Comparison of ENCODE assay signal across 37 cellular contexts in the genomic region with DNA sequence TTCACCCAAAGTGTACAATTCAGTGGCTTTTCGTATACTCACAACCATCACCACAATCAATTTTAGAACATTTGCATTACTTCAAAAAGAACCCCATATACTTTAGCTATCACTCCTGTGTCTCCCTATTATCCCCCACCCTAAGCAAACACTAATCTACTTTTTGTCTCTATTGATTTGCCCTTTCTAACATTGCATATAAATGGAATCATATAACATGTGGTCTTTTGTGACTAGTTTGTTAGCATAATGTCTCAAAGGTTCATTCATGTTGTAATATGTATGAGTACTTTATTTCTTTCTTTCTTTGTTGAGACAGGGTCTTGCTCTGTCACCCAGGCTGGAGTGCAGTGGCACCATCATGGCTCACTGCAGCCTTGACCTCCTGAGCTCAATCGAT.
"Had no signal": no experiment of that assay in that cellular context is flagged by ENCODE, and none has a peak within 500 bp of the region (broad histone marks: within the 10 kb centered on the region; RNA-seq: fewer than 3 reads in every experiment).

No MANE protein-coding gene starts in this region.

- H3K4me1 ChIP-seq: adrenal gland, ascending aorta, body of pancreas, breast epithelium had no signal

- DNase-seq: activated effector memory CD4-positive, alpha-beta T cell treated with anti-CD3 and anti-CD28 coated beads, Interleukin-2, amount 50 U/mL, for 16 hours; activated effector memory CD4-positive, alpha-beta T cell treated with Interleukin-2 at 50 U/mL for 16 hours; activated gamma-delta T cell; activated gamma-delta T cell treated with Interleukin-2 at 50 U/mL for 16 hours; activated naive CD4-positive, alpha-beta T cell; activated naive CD4-positive, alpha-beta T cell treated with anti-CD3 and anti-CD28 coated beads for 36 hours; activated naive CD4-positive, alpha-beta T cell treated with anti-CD3 and anti-CD28 coated beads, Interleukin-2, amount 10 ng/mL, durations not matched to agents 7 days and 5 days; activated naive CD4-positive, alpha-beta T cell treated with anti-CD3 and anti-CD28 coated beads, Interleukin-2, amount 50 U/mL, for 16 hours; activated naive CD4-positive, alpha-beta T cell treated with Interleukin-2 at 50 U/mL for 16 hours; activated naive CD8-positive, alpha-beta T cell treated with anti-CD3 and anti-CD28 coated beads for 36 hours; activated naive CD8-positive, alpha-beta T cell treated with anti-CD3 and anti-CD28 coated beads, Interleukin-2, amount 10 ng/mL, durations not matched to agents 7 days and 5 days; activated naive CD8-positive, alpha-beta T cell treated with anti-CD3 and anti-CD28 coated beads, Interleukin-2, amount 50 U/mL, for 24 hours; activated T-cell treated with anti-CD3 and anti-CD28 coated beads, Interleukin-2, amount 50 U/mL, for 24 hours; activated T-cell treated with anti-CD3 and anti-CD28 coated beads, Interleukin-2, amount 50 U/mL, for 4 hours; activated T-cell treated with anti-CD3 and anti-CD28 coated beads, Interleukin-2, amount 50 U/mL, for 48 hours; activated T-cell treated with anti-CD3 and anti-CD28 coated beads, Interleukin-2, amount 50 U/mL, for 72 hours; adrenal gland; amniotic stem cell; amygdala; anterior cingulate cortex; aorta; body of pancreas; brain microvascular endothelial cell; caudate nucleus; central memory CD4-positive, alpha-beta T cell; cerebellar nuclear complex had no signal

- H3K27me3 Mint-ChIP-seq: activated naive CD4-positive, alpha-beta T cell treated with anti-CD3 and anti-CD28 coated beads, Interleukin-2, amount 10 ng/mL, durations not matched to agents 7 days and 5 days; activated naive CD4-positive, alpha-beta T cell treated with anti-CD3 and anti-CD28 coated beads, Interleukin-2, amount 50 U/mL, for 24 hours; activated naive CD8-positive, alpha-beta T cell; activated naive CD8-positive, alpha-beta T cell treated with anti-CD3 and anti-CD28 coated beads for 36 hours; activated naive CD8-positive, alpha-beta T cell treated with anti-CD3 and anti-CD28 coated beads, Interleukin-2, amount 10 ng/mL, durations not matched to agents 7 days and 5 days; activated naive CD8-positive, alpha-beta T cell treated with anti-CD3 and anti-CD28 coated beads, Interleukin-2, amount 50 U/mL, for 24 hours; activated T-cell treated with anti-CD3 and anti-CD28 coated beads, Interleukin-2, amount 50 U/mL, for 24 hours; activated T-helper 17 cell treated with anti-CD3 and anti-CD28 coated beads, Interleukin-2, amount 50 U/mL, for 72 hours; central memory CD8-positive, alpha-beta T cell had no signal

- H3K27me3 ChIP-seq: adrenal gland, ascending aorta, body of pancreas, brain microvascular endothelial cell, breast epithelium, cardiac muscle cell had no signal

- ATAC-seq: activated naive CD4-positive, alpha-beta T cell treated with anti-CD3 and anti-CD28 coated beads, Interleukin-2, amount 50 U/mL, for 72 hours; activated naive CD8-positive, alpha-beta T cell treated with anti-CD3 and anti-CD28 coated beads, Interleukin-2, amount 50 U/mL, for 24 hours; activated T-cell treated with anti-CD3 and anti-CD28 coated beads, Interleukin-2, amount 50 U/mL, for 4 hours; activated T-cell treated with anti-CD3 and anti-CD28 coated beads, Interleukin-2, amount 50 U/mL, for 72 hours; activated T-helper 17 cell treated with anti-CD3 and anti-CD28 coated beads, Interleukin-2, amount 50 U/mL, for 72 hours; body of pancreas had no signal

- H3K4me3 ChIP-seq: adrenal gland, ascending aorta, body of pancreas, breast epithelium, cardiac muscle cell had no signal

- H3K4me3 Mint-ChIP-seq: activated naive CD4-positive, alpha-beta T cell treated with anti-CD3 and anti-CD28 coated beads for 36 hours; activated naive CD4-positive, alpha-beta T cell treated with anti-CD3 and anti-CD28 coated beads, Interleukin-2, amount 10 ng/mL, durations not matched to agents 7 days and 5 days; activated naive CD4-positive, alpha-beta T cell treated with anti-CD3 and anti-CD28 coated beads, Interleukin-2, amount 50 U/mL, for 24 hours; activated naive CD8-positive, alpha-beta T cell; activated naive CD8-positive, alpha-beta T cell treated with anti-CD3 and anti-CD28 coated beads for 36 hours; activated naive CD8-positive, alpha-beta T cell treated with anti-CD3 and anti-CD28 coated beads, Interleukin-2, amount 10 ng/mL, durations not matched to agents 7 days and 5 days; activated naive CD8-positive, alpha-beta T cell treated with anti-CD3 and anti-CD28 coated beads, Interleukin-2, amount 50 U/mL, for 24 hours; activated T-cell treated with anti-CD3 and anti-CD28 coated beads, Interleukin-2, amount 50 U/mL, for 24 hours; activated T-cell treated with anti-CD3 and anti-CD28 coated beads, Interleukin-2, amount 50 U/mL, for 4 hours; activated T-cell treated with anti-CD3 and anti-CD28 coated beads, Interleukin-2, amount 50 U/mL, for 72 hours; activated T-helper 1 cell treated with anti-CD3 and anti-CD28 coated beads, Interleukin-12 subunit alpha, Interleukin-12 subunit beta, Interleukin-2, Interleukin-4 antibody, amounts not matched to agents 30 ng/mL and 10 ng/mL and 1 ng/mL, durations not matched to agents 14 hours and 24 hours and 36 hours; activated T-helper 17 cell treated with anti-CD3 and anti-CD28 coated beads, Interleukin-2, amount 50 U/mL, for 72 hours; brain; central memory CD8-positive, alpha-beta T cell had no signal

- H3K36me3 ChIP-seq: adrenal gland, ascending aorta, brain microvascular endothelial cell, breast epithelium, cardiac muscle cell had no signal

- H3K9me3 ChIP-seq: adrenal gland, ascending aorta, body of pancreas, breast epithelium had no signal

- H3K27ac Mint-ChIP-seq: activated naive CD4-positive, alpha-beta T cell treated with anti-CD3 and anti-CD28 coated beads for 36 hours; activated naive CD4-positive, alpha-beta T cell treated with anti-CD3 and anti-CD28 coated beads, Interleukin-2, amount 10 ng/mL, durations not matched to agents 7 days and 5 days; activated naive CD4-positive, alpha-beta T cell treated with anti-CD3 and anti-CD28 coated beads, Interleukin-2, amount 50 U/mL, for 24 hours; activated naive CD4-positive, alpha-beta T cell treated with anti-CD3 and anti-CD28 coated beads, Interleukin-2, amount 50 U/mL, for 72 hours; activated naive CD8-positive, alpha-beta T cell; activated naive CD8-positive, alpha-beta T cell treated with anti-CD3 and anti-CD28 coated beads for 36 hours; activated naive CD8-positive, alpha-beta T cell treated with anti-CD3 and anti-CD28 coated beads, Interleukin-2, amount 10 ng/mL, durations not matched to agents 7 days and 5 days; activated naive CD8-positive, alpha-beta T cell treated with anti-CD3 and anti-CD28 coated beads, Interleukin-2, amount 50 U/mL, for 24 hours; activated T-cell treated with anti-CD3 and anti-CD28 coated beads, Interleukin-2, amount 50 U/mL, for 24 hours; activated T-cell treated with anti-CD3 and anti-CD28 coated beads, Interleukin-2, amount 50 U/mL, for 72 hours; activated T-helper 1 cell treated with anti-CD3 and anti-CD28 coated beads, Interleukin-12 subunit alpha, Interleukin-12 subunit beta, Interleukin-2, Interleukin-4 antibody, amounts not matched to agents 30 ng/mL and 10 ng/mL and 1 ng/mL, durations not matched to agents 14 hours and 24 hours and 36 hours; activated T-helper 17 cell treated with anti-CD3 and anti-CD28 coated beads, Interleukin-2, amount 50 U/mL, for 72 hours; activated T-helper 2 cell treated with anti-CD3 and anti-CD28 coated beads, Interferon-gamma antibody, Interleukin-2, Interleukin-4, amounts not matched to agents 10 μg/mL and 5 μg/mL and 100 μg/mL, durations not matched to agents 14 hours and 24 hours and 36 hours; brain had no signal

- H3K9me3 Mint-ChIP-seq: activated naive CD4-positive, alpha-beta T cell treated with anti-CD3 and anti-CD28 coated beads for 36 hours; activated naive CD4-positive, alpha-beta T cell treated with anti-CD3 and anti-CD28 coated beads, Interleukin-2, amount 10 ng/mL, durations not matched to agents 7 days and 5 days; activated naive CD4-positive, alpha-beta T cell treated with anti-CD3 and anti-CD28 coated beads, Interleukin-2, amount 50 U/mL, for 24 hours; activated naive CD4-positive, alpha-beta T cell treated with anti-CD3 and anti-CD28 coated beads, Interleukin-2, amount 50 U/mL, for 72 hours; activated naive CD8-positive, alpha-beta T cell treated with anti-CD3 and anti-CD28 coated beads for 36 hours; activated naive CD8-positive, alpha-beta T cell treated with anti-CD3 and anti-CD28 coated beads, Interleukin-2, amount 10 ng/mL, durations not matched to agents 7 days and 5 days; activated naive CD8-positive, alpha-beta T cell treated with anti-CD3 and anti-CD28 coated beads, Interleukin-2, amount 50 U/mL, for 24 hours; activated T-cell treated with anti-CD3 and anti-CD28 coated beads, Interleukin-2, amount 50 U/mL, for 24 hours; activated T-cell treated with anti-CD3 and anti-CD28 coated beads, Interleukin-2, amount 50 U/mL, for 4 hours; activated T-cell treated with anti-CD3 and anti-CD28 coated beads, Interleukin-2, amount 50 U/mL, for 72 hours; activated T-helper 1 cell treated with anti-CD3 and anti-CD28 coated beads, Interleukin-12 subunit alpha, Interleukin-12 subunit beta, Interleukin-2, Interleukin-4 antibody, amounts not matched to agents 30 ng/mL and 10 ng/mL and 1 ng/mL, durations not matched to agents 14 hours and 24 hours and 36 hours; activated T-helper 17 cell treated with anti-CD3 and anti-CD28 coated beads, Interleukin-2, amount 50 U/mL, for 72 hours; activated T-helper 2 cell treated with anti-CD3 and anti-CD28 coated beads, Interferon-gamma antibody, Interleukin-2, Interleukin-4, amounts not matched to agents 10 μg/mL and 5 μg/mL and 100 μg/mL, durations not matched to agents 14 hours and 24 hours and 36 hours; central memory CD8-positive, alpha-beta T cell had no signal
